15 cellular contexts compared by ENCODE assay signal in the genomic region with DNA sequence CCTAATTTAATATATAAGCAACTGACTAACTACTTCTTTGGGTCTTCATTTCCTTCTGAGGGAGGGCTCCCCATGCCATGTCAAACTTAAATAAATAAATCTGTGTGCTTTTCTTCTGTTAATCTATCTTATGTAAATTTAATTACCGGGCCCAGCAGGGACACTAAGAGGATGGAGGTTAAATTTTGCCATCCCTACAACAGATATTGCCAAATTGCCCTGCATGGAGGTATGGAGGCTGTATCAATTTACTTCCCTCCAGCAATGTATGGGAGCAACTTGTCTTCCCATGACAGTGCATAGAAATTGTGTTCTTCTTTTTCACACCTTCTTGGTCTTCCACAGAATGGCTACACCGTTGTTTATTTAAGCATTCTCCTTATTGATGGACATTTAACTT.
"Had no signal": no experiment of that assay in that cellular context is flagged by ENCODE, and none has a peak within 500 bp of the region (broad histone marks: within the 10 kb centered on the region; RNA-seq: fewer than 3 reads in every experiment).

No MANE protein-coding gene starts in this region.

- DNase-seq: effector memory CD4-positive, alpha-beta T cell; heart left ventricle; hippocampal formation; left colon; natural killer cell; occipital lobe; pancreas; right cardiac atrium; small intestine; stimulated activated CD4-positive, alpha-beta T cell treated with anti-CD3 and anti-CD28 coated beads, Interleukin-12 subunit alpha, Interleukin-12 subunit beta, amount 100 ng/mL, for 4 hours; stimulated activated naive CD4-positive, alpha-beta T cell treated with Interleukin-2 at 50 U/mL for 16 hours; trophoblast cell had no signal

- ATAC-seq: esophagus mucosa, heart left ventricle, left colon, natural killer cell, pancreas, right cardiac atrium had no signal

- H3K27me3 Mint-ChIP-seq: progenitor cell of endocrine pancreas had no signal

- H3K36me3 ChIP-seq: heart left ventricle, pancreas had no signal

- H3K4me1 Mint-ChIP-seq: natural killer cell, neural crest cell had no signal

- H3K4me3 Mint-ChIP-seq: natural killer cell, neural crest cell had no signal

- H3K36me3 Mint-ChIP-seq: natural killer cell had no signal

- H3K27ac Mint-ChIP-seq: natural killer cell, progenitor cell of endocrine pancreas had no signal

- H3K27ac ChIP-seq: heart left ventricle, pancreas had no signal

- H3K4me3 ChIP-seq: heart left ventricle, pancreas had no signal

- H3K9me3 Mint-ChIP-seq: natural killer cell had no signal

- H3K9me3 ChIP-seq: heart left ventricle, pancreas had no signal

- H3K27me3 ChIP-seq: heart left ventricle, pancreas had no signal
